In genomic region chr10:43881657-43882056, GRCh38 we compare ENCODE assay signal across 12 cellular contexts.
"Had no signal": no experiment of that assay in that cellular context is flagged by ENCODE, and none has a peak within 500 bp of the region (broad histone marks: within the 10 kb centered on the region; RNA-seq: fewer than 3 reads in every experiment).

No MANE protein-coding gene starts in this region.

- H3K27ac Mint-ChIP-seq: naive thymus-derived CD4-positive, alpha-beta T cell; neural progenitor cell; stimulated activated naive B cell treated with anti-CD40 and anti-IgM and Interleukin-4, amounts not matched to agents 10 μg/mL and 1 μg/mL and 100 μg/mL, for 72 hours; stimulated activated naive CD8-positive, alpha-beta T cell treated with anti-CD3 and anti-CD28 coated beads, Interleukin-15, amount 100 ng/mL, for 72 hours had no signal

- DNase-seq: effector memory CD4-positive, alpha-beta T cell; left colon; naive thymus-derived CD4-positive, alpha-beta T cell; occipital lobe; sigmoid colon; stimulated activated CD4-positive, alpha-beta T cell treated with anti-CD3 and anti-CD28 coated beads, Interleukin-2, amount 100 ng/mL, for 24 hours; stimulated activated CD4-positive, alpha-beta T cell treated with anti-CD3 and anti-CD28 coated beads, Interleukin-4, amount 100 ng/mL, for 4 hours; stimulated activated naive B cell treated with anti-CD40 and anti-IgM and Interleukin-4, amounts not matched to agents 10 μg/mL and 1 μg/mL and 100 μg/mL, for 72 hours; stimulated activated naive CD8-positive, alpha-beta T cell treated with anti-CD3 and anti-CD28 coated beads, Interleukin-15, amount 100 ng/mL, for 72 hours; testis; transverse colon had no signal

- ATAC-seq: left colon; naive thymus-derived CD4-positive, alpha-beta T cell; stimulated activated naive B cell treated with anti-CD40 and anti-IgM and Interleukin-4, amounts not matched to agents 10 μg/mL and 1 μg/mL and 100 μg/mL, for 72 hours; stimulated activated naive CD8-positive, alpha-beta T cell treated with anti-CD3 and anti-CD28 coated beads, Interleukin-15, amount 100 ng/mL, for 72 hours had no signal

- H3K4me3 Mint-ChIP-seq: naive thymus-derived CD4-positive, alpha-beta T cell; neural progenitor cell; stimulated activated naive B cell treated with anti-CD40 and anti-IgM and Interleukin-4, amounts not matched to agents 10 μg/mL and 1 μg/mL and 100 μg/mL, for 72 hours; stimulated activated naive CD8-positive, alpha-beta T cell treated with anti-CD3 and anti-CD28 coated beads, Interleukin-15, amount 100 ng/mL, for 72 hours had no signal

- H3K4me1 Mint-ChIP-seq: stimulated activated naive B cell treated with anti-CD40 and anti-IgM and Interleukin-4, amounts not matched to agents 10 μg/mL and 1 μg/mL and 100 μg/mL, for 72 hours; stimulated activated naive CD8-positive, alpha-beta T cell treated with anti-CD3 and anti-CD28 coated beads, Interleukin-15, amount 100 ng/mL, for 72 hours had no signal

- H3K9me3 Mint-ChIP-seq: neural progenitor cell; stimulated activated naive B cell treated with anti-CD40 and anti-IgM and Interleukin-4, amounts not matched to agents 10 μg/mL and 1 μg/mL and 100 μg/mL, for 72 hours; stimulated activated naive CD8-positive, alpha-beta T cell treated with anti-CD3 and anti-CD28 coated beads, Interleukin-15, amount 100 ng/mL, for 72 hours had no signal

- H3K36me3 Mint-ChIP-seq: neural progenitor cell; stimulated activated naive B cell treated with anti-CD40 and anti-IgM and Interleukin-4, amounts not matched to agents 10 μg/mL and 1 μg/mL and 100 μg/mL, for 72 hours had no signal

- H3K27me3 Mint-ChIP-seq: stimulated activated naive CD8-positive, alpha-beta T cell treated with anti-CD3 and anti-CD28 coated beads, Interleukin-15, amount 100 ng/mL, for 72 hours had no signal
